ENCODE assay signal across 9 cellular contexts in genomic region chr10:30438016-30438850, GRCh38. TPM values are rescaled to one million over a fixed set of nuclear protein-coding genes. Genes with fewer than 3 reads are reported as not detected.
DNase-seq lines count a peak whose midpoint lies in the region; ATAC-seq, FAIRE-seq and TF ChIP-seq lines count a peak whose summit lies in the region.
"Had no signal": no experiment of that assay in that cellular context is flagged by ENCODE, and none has a peak within 500 bp of the region (broad histone marks: within the 10 kb centered on the region; RNA-seq: fewer than 3 reads in every experiment).

No MANE protein-coding gene starts in this region.

- peak overlapping the region in 6 of 9 donors; percentile 17 to 94 (median 46) for H3K27ac Mint-ChIP-seq in naive thymus-derived CD4-positive, alpha-beta T cell

- SMC1A ChIA-PET in GM12878 (lab: Charles Lee; ENCODE audit: uncharacterized antibody, unreplicated experiment): interaction anchor here (0.6 to 16.2 kb wide), 27 partner anchors 8 to 275 kb away, joined by 3 to 284 read pairs (median 6); no protein-coding TSS in a partner anchor

- TF ChIP-seq EP300 in GM12878 (IDR thresholded peaks at IDR 0.05; ENCODE audit: borderline replicate concordance in 1 of 2, control insufficient read depth in 1 of 2, low read depth in 2 of 2, low read length in 2 of 2): no peak

- in situ Hi-C loops in GM12878 (cut with MboI): no loop called here

- DNase-seq in AG04450 (ENCODE audit: low read depth, low spot score) (no peak), GM12878 (ENCODE audit: low read depth, low spot score) (no peak), NCI-H187 treated with DMSO at 0.1 percent for 48 hours (lab: John Stamatoyannopoulos, UW) (no peak)
- no peak for DNase-seq in naive thymus-derived CD4-positive, alpha-beta T cell
- DNase-seq: NCI-H510A had no signal

- peak overlapping the region in 9 of 10 donors; percentile 48 to 93 (median 74) for H3K4me3 Mint-ChIP-seq in naive thymus-derived CD4-positive, alpha-beta T cell

- TF ChIP-seq POLR2A in GM12878 (IDR thresholded peaks at IDR 0.05; ENCODE audit: low read depth, low read length): no peak

- H3K9me3 ChIP-seq in AG04450 (ENCODE audit: control insufficient read depth, insufficient read depth, low read length) (no peaks in the 10 kb centered on the region), HEK293 (ENCODE audit: control insufficient read depth, insufficient read depth, low read depth, low read length) (no peaks in the 10 kb centered on the region), GM12878 (replicated peaks; ENCODE audit: control insufficient read depth, insufficient read depth, low read length) (no peaks in the 10 kb centered on the region)
- H3K9me3 ChIP-seq in naive thymus-derived CD4-positive, alpha-beta T cell (ENCODE audit: control insufficient read depth in 2 of 3, low read length in 3 of 3): no peaks in the 10 kb centered on the region

- H3K9me3 Mint-ChIP-seq in naive thymus-derived CD4-positive, alpha-beta T cell: no peaks in the 10 kb centered on the region

- H3K4me2 ChIP-seq in GM12878 (ENCODE audit: control insufficient read depth, insufficient read depth): peak overlapping the region; percentile 65

- H3K9ac ChIP-seq in GM12878 (ENCODE audit: control insufficient read depth, insufficient read depth, low read length): peak overlapping the region; percentile 82

- peaks cover 27% of the 10 kb centered on the region for H3K4me1 ChIP-seq in HEK293 (ENCODE audit: control insufficient read depth, insufficient read depth, low read length)
- H3K4me1 ChIP-seq in GM12878 (ENCODE audit: control insufficient read depth, insufficient read depth, low read length): 0 out of 2 replicates have a peak, but pooled peaks cover 3% of the 10 kb centered on the region
- H3K4me1 ChIP-seq in naive thymus-derived CD4-positive, alpha-beta T cell (ENCODE audit: control insufficient read depth in 2 of 2, insufficient read depth in 2 of 2, low read length in 2 of 2): peaks cover 15 to 26% of the 10 kb centered on the region in 2 donors

- intact Hi-C loops in GM12878 (cut with micrococcal nuclease; ENCODE audit: unreplicated experiment): loop anchor here (5.0 kb wide), 1 partner anchor 54 kb away; no protein-coding TSS in a partner anchor
- intact Hi-C loops in naive thymus-derived CD4-positive, alpha-beta T cell (cut with micrococcal nuclease): loop anchor here (5.0 to 10.0 kb wide), 6 partner anchors 91 to 1939 kb away; partner anchors contain the start of genes ARHGAP12 (in 1 of the 2), KIF5B (in 1 of the 2) and MTPAP (in 1 of the 2)

- RAD21 ChIA-PET in GM12878 (lab: Charles Lee; ENCODE audit: unreplicated experiment): interaction anchor here (0.8 to 13.9 kb wide), 24 partner anchors 7 to 152 kb away, joined by 3 to 255 read pairs (median 6); no protein-coding TSS in a partner anchor

- no peaks in the 10 kb centered on the region; the same call in 1 of the 2 replicates for H4K20me1 ChIP-seq in GM12878 (ENCODE audit: control insufficient read depth, insufficient read depth)

- ATAC-seq in GM12878 (no peak), GM21381 (IDR thresholded peaks at IDR 0.05; ENCODE audit: unreplicated experiment) (no peak), HG02610 (IDR thresholded peaks at IDR 0.05; ENCODE audit: unreplicated experiment) (no peak), HG03025 (IDR thresholded peaks at IDR 0.05; ENCODE audit: low FRiP score, unreplicated experiment) (no peak)
- no peak for ATAC-seq in naive thymus-derived CD4-positive, alpha-beta T cell

- no peak for TF ChIP-seq CTCF in AG04450 (IDR thresholded peaks at IDR 0.05; ENCODE audit: low read depth, low read length)
- no peak for TF ChIP-seq CTCF in HEK293 (tag by site-specific recombination; IDR thresholded peaks at IDR 0.05)
- TF ChIP-seq CTCF in GM12878 (IDR thresholded peaks at IDR 0.05 in 2 of 3, conservative IDR thresholded peaks at IDR 0.05 in 1 of 3; ENCODE audit: control insufficient read depth in 2 of 3, extremely low read depth in 1 of 3, insufficient read depth in 1 of 3, low read depth in 3 of 3, low read length in 3 of 3): no peak

- 21% methylated on average over 5 of the region's 5 CpGs for WGBS in GM12878 (ENCODE audit: insufficient coverage, insufficient replicate concordance, low lambda C conversion rate, missing lambda C conversion rate)

- H2AFZ ChIP-seq in GM12878 (ENCODE audit: control insufficient read depth, low read depth, low read length): no peak overlapping the region

- no peak for FAIRE-seq in GM12878 (lab: Jason Lieb, UNC)

- no TSS peak for BruUV-seq in GM12878 (replicated peaks; lab: Mats Ljungman, UMichigan)

- H3K36me3 Mint-ChIP-seq in naive thymus-derived CD4-positive, alpha-beta T cell: peaks cover 0 to 52% (median 0%) of the 10 kb centered on the region in 5 donors

- H3K4me1 Mint-ChIP-seq in naive thymus-derived CD4-positive, alpha-beta T cell: peaks cover 25 to 67% (median 39%) of the 10 kb centered on the region in 7 donors

- POLR2A ChIA-PET in AG04450 (lab: Yijun Ruan, JAX) (interaction anchor here (0.9 kb wide), 1 partner anchor 9 kb away, joined by 3 read pairs; no protein-coding TSS in a partner anchor), HEK293 (lab: Yijun Ruan, JAX) (interaction anchor here (0.9 to 1.4 kb wide), 2 partner anchors 15 to 54 kb away, joined by 3 read pairs; no protein-coding TSS in a partner anchor), GM12878 (lab: Charles Lee) (interaction anchor here (0.8 to 11.5 kb wide), 16 partner anchors 10 to 152 kb away, joined by 3 to 113 read pairs (median 4); no protein-coding TSS in a partner anchor)
- POLR2A ChIA-PET in naive thymus-derived CD4-positive, alpha-beta T cell (lab: Charles Lee): interaction anchor here (0.7 to 3.2 kb wide), 4 partner anchors 9 to 91 kb away, joined by 3 to 22 read pairs (median 4); no protein-coding TSS in a partner anchor

- no peak for TF ChIP-seq RAD21 in GM12878 (IDR thresholded peaks at IDR 0.05; ENCODE audit: insufficient read depth, low read depth, low read length)

- H3K79me2 ChIP-seq in GM12878 (ENCODE audit: control insufficient read depth, insufficient read depth, low read length): peaks cover 96% of the 10 kb centered on the region

- CTCF ChIA-PET in AG04450 (lab: Charles Lee): interaction anchor here (0.9 to 2.0 kb wide), 2 partner anchors 153 to 439 kb away, joined by 3 to 13 read pairs; no protein-coding TSS in a partner anchor
- CTCF ChIA-PET in HEK293 (lab: Yijun Ruan, JAX): interaction anchor here (2.0 to 2.7 kb wide), 2 partner anchors 143 to 153 kb away, joined by 7 to 12 read pairs; no protein-coding TSS in a partner anchor
- CTCF ChIA-PET in GM12878 (lab: Yijun Ruan, JAX): interaction anchor here (0.9 to 13.9 kb wide), 20 partner anchors 8 to 233 kb away, joined by 3 to 123 read pairs (median 8); no protein-coding TSS in a partner anchor
- CTCF ChIA-PET in naive thymus-derived CD4-positive, alpha-beta T cell (lab: Charles Lee): interaction anchor here (1.3 to 1.6 kb wide), 2 partner anchors 23 to 99 kb away, joined by 4 to 5 read pairs; no protein-coding TSS in a partner anchor

- H3K27ac ChIP-seq in AG04450 (ENCODE audit: low read depth, low read length) (peak overlapping the region; percentile 33), HEK293 (ENCODE audit: extremely low read depth, low read depth, low read length) (no peak overlapping the region), GM12878 (ENCODE audit: control insufficient read depth, insufficient read depth) (peak overlapping the region; percentile 91; the same call in 1 of the 2 replicates)
- no peak overlapping the region for H3K27ac ChIP-seq in naive thymus-derived CD4-positive, alpha-beta T cell (ENCODE audit: low read depth, low read length)

- H3K27me3 ChIP-seq in AG04450 (ENCODE audit: control insufficient read depth, insufficient read depth, low read length) (no peaks in the 10 kb centered on the region), GM12878 (replicated peaks in 1 of 2; ENCODE audit: control insufficient read depth in 2 of 2, insufficient read depth in 2 of 2, low read length in 1 of 2) (no peaks in the 10 kb centered on the region)
- H3K27me3 ChIP-seq in naive thymus-derived CD4-positive, alpha-beta T cell (ENCODE audit: control insufficient read depth in 2 of 2, insufficient read depth in 2 of 2, low read length in 2 of 2): no peaks in the 10 kb centered on the region

- H3K36me3 ChIP-seq in HEK293 (ENCODE audit: control insufficient read depth in 2 of 2, insufficient read depth in 1 of 2, low read length in 2 of 2) (peaks cover 0 to 34% of the 10 kb centered on the region in 2 experiments; a peak in 2 of 3 replicates), GM12878 (ENCODE audit: control insufficient read depth in 2 of 2, insufficient read depth in 2 of 2, low read length in 1 of 2) (peaks cover 4 to 30% of the 10 kb centered on the region in 2 experiments)
- peaks cover 0 to 15% (median 6%) of the 10 kb centered on the region in 3 experiments for H3K36me3 ChIP-seq in naive thymus-derived CD4-positive, alpha-beta T cell (ENCODE audit: control insufficient read depth in 2 of 3, insufficient read depth in 3 of 3, low read length in 3 of 3)

- H3K4me3 ChIP-seq in AG04450 (ENCODE audit: low read depth, low read length) (no peak overlapping the region; the same call in 1 of the 2 replicates), HEK293 (ENCODE audit: low read depth, low read length) (no peak overlapping the region), GM12878 (peak overlapping the region; percentile 100)
- H3K4me3 ChIP-seq in naive thymus-derived CD4-positive, alpha-beta T cell (ENCODE audit: low read length): peak overlapping the region; percentile 41

- H3K27me3 Mint-ChIP-seq in naive thymus-derived CD4-positive, alpha-beta T cell: no peaks in the 10 kb centered on the region

RNA-seq across cellular contexts. Expression of gene MAP3K8, which starts 4.2 kb away (rescaled TPM):
- polyA plus RNA-seq in AG04450 (2011; rRNA removed) (4.3 and 5.3 TPM in 2 replicates), GM12878 (2011; rRNA removed) (115 and 146 TPM in 2 replicates), GM12878 (2014; fragmentation: Illumina TruSeq; extraction: Trizol) (39.1 and 43.6 TPM in 2 replicates), GM12878 (2014; fragmentation: Nextera tagmentation; extraction: Ambion mirVana) (10 to 100 TPM; 45.5 to 47.9 TPM), GM12878 (2014; rRNA removed) (33.6 and 38.5 TPM in 2 replicates), GM12878 (2016; fragmentation: Nextera tagmentation; extraction: Ambion mirVana) (10 to 100 TPM; 36.2 to 45.6 TPM)
- 4.3 and 4.8 TPM in 2 replicates for polyA minus RNA-seq in AG04450 (2011; rRNA and poly(A)+ RNA removed)
- 126 and 129 TPM in 2 replicates for total RNA-seq in GM12878 (2013; cell fraction: nucleolus; rRNA removed)
- total RNA-seq in GM12878 (2014; rRNA removed) (25.5 and 32.9 TPM in 2 replicates), GM12878 (2014; rRNA removed; fragmentation: Illumina TruSeq; extraction: Trizol) (30.2 and 31.5 TPM in 2 replicates), GM12878 (2021) (41.3 and 41.7 TPM in 2 replicates)
- polyA plus RNA-seq in GM12878 (2011; ENCODE audit: low read depth): 45.4 TPM
- polyA plus RNA-seq in GM12878 (2011; cell fraction: cytosol; rRNA removed): 41.1 and 48.5 TPM in 2 replicates
- 65.2 and 95.6 TPM in 2 replicates for polyA plus RNA-seq in GM12878 (2011; cell fraction: nucleus; rRNA removed)
- polyA plus RNA-seq in GM12878 (2012): 53.5 and 61.5 TPM in 2 replicates
- polyA minus RNA-seq in GM12878 (2011; rRNA and poly(A)+ RNA removed): 64.8 and 78.0 TPM in 2 replicates
- 19.9 and 20.1 TPM in 2 replicates for polyA minus RNA-seq in GM12878 (2011; cell fraction: cytosol; rRNA and poly(A)+ RNA removed)
- 41.0 and 41.7 TPM in 2 replicates for polyA minus RNA-seq in GM12878 (2011; cell fraction: nucleus; rRNA and poly(A)+ RNA removed)
- total RNA-seq in naive thymus-derived CD4-positive, alpha-beta T cell: 100 to 1,000 TPM in 1 of 5 experiments, 10 to 100 TPM in 2, 1 to 10 TPM in 1, under 1 TPM in 1; 0.70 to 102 (median 31.2) TPM
- under 1 TPM in 1 of 2 donors, not detected in 1; 0.28 TPM for polyA plus RNA-seq in naive thymus-derived CD4-positive, alpha-beta T cell

Comparison
In these comparisons a context has a peak if more than half of its experiments do, and no peak if none do; other contexts are left out.
1. H3K27ac ChIP-seq: peak in AG04450 (single experiment) and GM12878 (single experiment); none in HEK293 (single experiment) and naive thymus-derived CD4-positive, alpha-beta T cell (single experiment).
2. H3K4me3 ChIP-seq: peak in GM12878 (single experiment) and naive thymus-derived CD4-positive, alpha-beta T cell (single experiment); none in AG04450 (single experiment) and HEK293 (single experiment).